In genomic region chrX:16140983-16141382, GRCh38 we compare ENCODE assay signal across 25 cellular contexts. TPM values are rescaled to one million over a fixed set of nuclear protein-coding genes. Genes with fewer than 3 reads are reported as not detected.
"Had no signal": no experiment of that assay in that cellular context is flagged by ENCODE, and none has a peak within 500 bp of the region (broad histone marks: within the 10 kb centered on the region; RNA-seq: fewer than 3 reads in every experiment).

No MANE protein-coding gene starts in this region.

- H3K4me3 ChIP-seq: SJSA1 had no signal

- H3K36me3 ChIP-seq: SJSA1 had no signal

- H3K27me3 ChIP-seq: SJSA1 had no signal

- H3K9me3 ChIP-seq: SJSA1 had no signal

- ATAC-seq: activated CD4-positive, alpha-beta T cell treated with anti-CD3 and anti-CD28 coated beads for 36 hours; activated T-helper 17 cell treated with anti-CD3 and anti-CD28 coated beads, Interleukin-2, amount 50 U/mL, for 72 hours; SK-N-SH treated with all-trans-retinoic acid at 6 μM for 48 hours had no signal

- FAIRE-seq: RCC 7860 had no signal

- DNase-seq: activated CD4-positive, alpha-beta memory T cell treated with anti-CD3 and anti-CD28 coated beads, Interleukin-2, amount 10 ng/mL, durations not matched to agents 7 days and 5 days; activated CD4-positive, alpha-beta T cell treated with anti-CD3 and anti-CD28 coated beads, Interleukin-2, amount 50 U/mL, for 1 hour; activated CD4-positive, CD25-positive, alpha-beta regulatory T cell; activated gamma-delta T cell; activated naive CD4-positive, alpha-beta T cell treated with anti-CD3 and anti-CD28 coated beads for 36 hours; activated naive CD8-positive, alpha-beta T cell treated with anti-CD3 and anti-CD28 coated beads for 36 hours; activated T-cell treated with anti-CD3 and anti-CD28 coated beads for 4 hours; activated T-cell treated with anti-CD3 and anti-CD28 coated beads, Interleukin-2, amount 50 U/mL, for 48 hours; cerebellar nuclear complex; MM.1S; NCI-H1105; NCI-H1436; NCI-H1694 treated with DMSO at 0.1 percent for 48 hours; NCI-H2029 treated with DMSO at 0.1 percent for 48 hours; NCI-H345; NCI-H510A; NCI-H526 treated with DMSO at 0.1 percent for 48 hours; NCI-H82; SHP77 had no signal

- H3K27ac ChIP-seq: SJSA1 had no signal

RNA-seq across cellular contexts. Expression of gene GRPR, which starts 17.6 kb away (rescaled TPM):
- total RNA-seq: activated CD4-positive, alpha-beta memory T cell treated with anti-CD3 and anti-CD28 coated beads, Interleukin-2, amount 10 ng/mL, durations not matched to agents 7 days and 5 days; activated CD4-positive, alpha-beta T cell treated with anti-CD3 and anti-CD28 coated beads for 36 hours; activated naive CD4-positive, alpha-beta T cell treated with anti-CD3 and anti-CD28 coated beads for 36 hours; activated naive CD8-positive, alpha-beta T cell treated with anti-CD3 and anti-CD28 coated beads for 36 hours had no signal

RNA-seq across cellular contexts. Expression of gene MAGEB17, which starts 26.3 kb away (rescaled TPM):
- total RNA-seq: activated CD4-positive, alpha-beta memory T cell treated with anti-CD3 and anti-CD28 coated beads, Interleukin-2, amount 10 ng/mL, durations not matched to agents 7 days and 5 days; activated CD4-positive, alpha-beta T cell treated with anti-CD3 and anti-CD28 coated beads for 36 hours; activated CD8-positive, alpha-beta memory T cell treated with anti-CD3 and anti-CD28 coated beads for 36 hours; activated naive CD4-positive, alpha-beta T cell treated with anti-CD3 and anti-CD28 coated beads for 36 hours; activated naive CD8-positive, alpha-beta T cell treated with anti-CD3 and anti-CD28 coated beads for 36 hours; activated T-helper 17 cell treated with anti-CD3 and anti-CD28 coated beads, Interleukin-2, amount 50 U/mL, for 72 hours had no signal
